Comparison of ENCODE assay signal across 1 cellular context in the genomic region with DNA sequence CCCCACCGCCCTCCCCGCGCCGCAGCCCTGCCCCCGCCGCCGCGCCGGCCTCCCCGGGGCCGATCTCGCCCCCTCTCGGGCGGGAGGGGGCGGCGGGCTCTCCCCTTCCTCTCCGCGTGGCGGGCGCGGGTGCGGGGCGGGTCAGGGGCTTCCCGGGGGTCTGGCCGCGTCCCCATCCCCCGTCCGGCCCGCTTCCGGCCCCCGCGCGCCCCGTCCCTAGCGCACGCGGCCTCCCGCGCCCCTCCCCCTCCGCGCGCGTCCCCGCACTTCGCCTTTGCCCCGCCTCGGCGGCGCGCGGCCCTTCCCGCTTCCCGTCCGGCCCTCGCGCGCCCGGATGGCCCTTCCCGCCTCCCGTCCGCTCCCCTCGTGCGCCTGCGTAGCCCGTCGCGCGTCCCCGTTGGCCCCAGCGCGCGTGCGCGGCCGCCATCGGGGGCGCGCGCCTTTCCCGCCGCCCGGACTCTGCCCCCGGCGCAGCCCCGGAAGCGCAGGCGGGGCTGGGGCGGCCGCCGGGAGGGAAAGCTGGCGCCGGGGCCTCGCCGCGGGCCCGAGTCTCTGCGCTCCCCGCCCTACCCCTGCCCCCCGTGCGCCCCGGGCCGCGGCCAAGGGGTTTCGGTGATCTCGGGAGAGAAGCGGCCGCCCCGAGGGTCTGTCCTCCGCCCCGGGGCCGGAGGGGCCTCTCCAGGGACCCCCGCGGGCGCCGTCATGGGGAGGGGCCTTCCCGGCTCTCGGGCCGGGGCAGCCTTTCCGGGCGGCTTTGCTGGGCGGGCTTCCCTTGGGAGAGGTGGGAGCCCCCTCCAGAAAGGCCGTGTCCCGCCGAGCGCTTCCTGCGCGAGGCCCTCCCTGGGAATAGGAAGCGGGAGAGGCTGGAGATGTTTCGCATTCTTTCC.
TF ChIP-seq lines count a peak whose summit lies in the region.

No MANE protein-coding gene starts in this region.

TF ChIP-seq in HepG2, 621 proteins besides CTCF, POLR2A, EP300 and RAD21 (continued from another document and continues in another):
- TF ChIP-seq, protein P1, sequence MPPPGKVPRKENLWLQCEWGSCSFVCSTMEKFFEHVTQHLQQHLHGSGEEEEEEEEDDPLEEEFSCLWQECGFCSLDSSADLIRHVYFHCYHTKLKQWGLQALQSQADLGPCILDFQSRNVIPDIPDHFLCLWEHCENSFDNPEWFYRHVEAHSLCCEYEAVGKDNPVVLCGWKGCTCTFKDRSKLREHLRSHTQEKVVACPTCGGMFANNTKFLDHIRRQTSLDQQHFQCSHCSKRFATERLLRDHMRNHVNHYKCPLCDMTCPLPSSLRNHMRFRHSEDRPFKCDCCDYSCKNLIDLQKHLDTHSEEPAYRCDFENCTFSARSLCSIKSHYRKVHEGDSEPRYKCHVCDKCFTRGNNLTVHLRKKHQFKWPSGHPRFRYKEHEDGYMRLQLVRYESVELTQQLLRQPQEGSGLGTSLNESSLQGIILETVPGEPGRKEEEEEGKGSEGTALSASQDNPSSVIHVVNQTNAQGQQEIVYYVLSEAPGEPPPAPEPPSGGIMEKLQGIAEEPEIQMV (CRISPR knock-in tag; IDR thresholded peaks at IDR 0.05; ENCODE audit: low read depth): no peak
- TF ChIP-seq ATF7-NPFF (CRISPR knock-in tag; IDR thresholded peaks at IDR 0.05; ENCODE audit: low read depth) (peak; percentile 28; the same call in 1 of the 2 replicates), FOSL1 (CRISPR knock-in tag; IDR thresholded peaks at IDR 0.05; ENCODE audit: borderline replicate concordance) (no peak), SAP130 (CRISPR knock-in tag; IDR thresholded peaks at IDR 0.05; ENCODE audit: low read depth) (peak; percentile 46; the same call in 1 of the 2 replicates), MTA1 (CRISPR knock-in tag; IDR thresholded peaks at IDR 0.05; ENCODE audit: borderline replicate concordance) (no peak), SP140L (CRISPR knock-in tag; IDR thresholded peaks at IDR 0.05; ENCODE audit: borderline replicate concordance) (no peak), FOSL2 (CRISPR knock-in tag; IDR thresholded peaks at IDR 0.05) (no peak), MLLT10 (CRISPR knock-in tag; IDR thresholded peaks at IDR 0.05) (no peak), CBFB (CRISPR knock-in tag; IDR thresholded peaks at IDR 0.05) (no peak), ZNF7 (CRISPR knock-in tag; IDR thresholded peaks at IDR 0.05) (no peak), KMT2A (CRISPR knock-in tag; IDR thresholded peaks at IDR 0.05) (no peak), ZNF749 (CRISPR knock-in tag; IDR thresholded peaks at IDR 0.05; ENCODE audit: borderline replicate concordance) (no peak), IRX3 (CRISPR knock-in tag; IDR thresholded peaks at IDR 0.05; ENCODE audit: borderline replicate concordance, low read depth) (0 out of 2 replicates have a peak, but pooled peaks have one; percentile 38), ERF (CRISPR knock-in tag; IDR thresholded peaks at IDR 0.05) (no peak), ZNF543 (CRISPR knock-in tag; IDR thresholded peaks at IDR 0.05) (no peak), CCDC6 (CRISPR knock-in tag; IDR thresholded peaks at IDR 0.05) (peak; percentile 76), ZNF260 (CRISPR knock-in tag; IDR thresholded peaks at IDR 0.05; ENCODE audit: borderline replicate concordance, low read depth) (no peak), HOXA7 (CRISPR knock-in tag; IDR thresholded peaks at IDR 0.05) (no peak), ZNF33B (CRISPR knock-in tag; IDR thresholded peaks at IDR 0.05) (no peak), KDM5A (IDR thresholded peaks at IDR 0.05; ENCODE audit: borderline replicate concordance, low read length) (peak; percentile 43; the same call in 1 of the 2 replicates), IKZF4 (CRISPR knock-in tag; IDR thresholded peaks at IDR 0.05; ENCODE audit: borderline replicate concordance, low read depth, not compliant biosample characterization) (no peak), ZNF777 (CRISPR knock-in tag; IDR thresholded peaks at IDR 0.05) (0 out of 2 replicates have a peak, but pooled peaks have one; percentile 9), KAT8 (CRISPR knock-in tag; IDR thresholded peaks at IDR 0.05) (no peak), NFE2 (CRISPR knock-in tag; IDR thresholded peaks at IDR 0.05) (no peak), ZNF143 (CRISPR knock-in tag; IDR thresholded peaks at IDR 0.05) (no peak), NFYC (CRISPR knock-in tag; IDR thresholded peaks at IDR 0.05) (no peak), ZNF546 (CRISPR knock-in tag; conservative IDR thresholded peaks at IDR 0.05) (no peak), SSRP1 (CRISPR knock-in tag; IDR thresholded peaks at IDR 0.05) (no peak), HCFC1 (IDR thresholded peaks at IDR 0.05; ENCODE audit: low read depth, low read length) (peak; percentile 33), GABPA (IDR thresholded peaks at IDR 0.05; ENCODE audit: low read depth, low read length) (peak; percentile 60), GABPA (CRISPR knock-in tag; IDR thresholded peaks at IDR 0.05; ENCODE audit: low read depth) (no peak), U2AF1 (optimal IDR thresholded peaks at IDR 0.05; ENCODE audit: low read depth, low read length) (peak; percentile 67), ZSCAN31 (CRISPR knock-in tag; IDR thresholded peaks at IDR 0.05; ENCODE audit: low read depth) (no peak; the same call in 1 of the 2 replicates), EEA1 (CRISPR knock-in tag; IDR thresholded peaks at IDR 0.05; ENCODE audit: borderline replicate concordance) (no peak), ZNF83 (CRISPR knock-in tag; IDR thresholded peaks at IDR 0.05; ENCODE audit: borderline replicate concordance) (no peak), ZSCAN20 (CRISPR knock-in tag; IDR thresholded peaks at IDR 0.05; ENCODE audit: borderline replicate concordance) (0 out of 2 replicates have a peak, but pooled peaks have one; percentile 55), GLI4 (CRISPR knock-in tag; IDR thresholded peaks at IDR 0.05; ENCODE audit: borderline replicate concordance) (no peak), SNRNP70 (IDR thresholded peaks at IDR 0.05; ENCODE audit: low read depth, low read length) (no peak)
- TF ChIP-seq, protein P2, sequence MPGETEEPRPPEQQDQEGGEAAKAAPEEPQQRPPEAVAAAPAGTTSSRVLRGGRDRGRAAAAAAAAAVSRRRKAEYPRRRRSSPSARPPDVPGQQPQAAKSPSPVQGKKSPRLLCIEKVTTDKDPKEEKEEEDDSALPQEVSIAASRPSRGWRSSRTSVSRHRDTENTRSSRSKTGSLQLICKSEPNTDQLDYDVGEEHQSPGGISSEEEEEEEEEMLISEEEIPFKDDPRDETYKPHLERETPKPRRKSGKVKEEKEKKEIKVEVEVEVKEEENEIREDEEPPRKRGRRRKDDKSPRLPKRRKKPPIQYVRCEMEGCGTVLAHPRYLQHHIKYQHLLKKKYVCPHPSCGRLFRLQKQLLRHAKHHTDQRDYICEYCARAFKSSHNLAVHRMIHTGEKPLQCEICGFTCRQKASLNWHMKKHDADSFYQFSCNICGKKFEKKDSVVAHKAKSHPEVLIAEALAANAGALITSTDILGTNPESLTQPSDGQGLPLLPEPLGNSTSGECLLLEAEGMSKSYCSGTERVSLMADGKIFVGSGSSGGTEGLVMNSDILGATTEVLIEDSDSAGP (CRISPR knock-in tag; IDR thresholded peaks at IDR 0.05; ENCODE audit: borderline replicate concordance): no peak
- TF ChIP-seq, protein P3, sequence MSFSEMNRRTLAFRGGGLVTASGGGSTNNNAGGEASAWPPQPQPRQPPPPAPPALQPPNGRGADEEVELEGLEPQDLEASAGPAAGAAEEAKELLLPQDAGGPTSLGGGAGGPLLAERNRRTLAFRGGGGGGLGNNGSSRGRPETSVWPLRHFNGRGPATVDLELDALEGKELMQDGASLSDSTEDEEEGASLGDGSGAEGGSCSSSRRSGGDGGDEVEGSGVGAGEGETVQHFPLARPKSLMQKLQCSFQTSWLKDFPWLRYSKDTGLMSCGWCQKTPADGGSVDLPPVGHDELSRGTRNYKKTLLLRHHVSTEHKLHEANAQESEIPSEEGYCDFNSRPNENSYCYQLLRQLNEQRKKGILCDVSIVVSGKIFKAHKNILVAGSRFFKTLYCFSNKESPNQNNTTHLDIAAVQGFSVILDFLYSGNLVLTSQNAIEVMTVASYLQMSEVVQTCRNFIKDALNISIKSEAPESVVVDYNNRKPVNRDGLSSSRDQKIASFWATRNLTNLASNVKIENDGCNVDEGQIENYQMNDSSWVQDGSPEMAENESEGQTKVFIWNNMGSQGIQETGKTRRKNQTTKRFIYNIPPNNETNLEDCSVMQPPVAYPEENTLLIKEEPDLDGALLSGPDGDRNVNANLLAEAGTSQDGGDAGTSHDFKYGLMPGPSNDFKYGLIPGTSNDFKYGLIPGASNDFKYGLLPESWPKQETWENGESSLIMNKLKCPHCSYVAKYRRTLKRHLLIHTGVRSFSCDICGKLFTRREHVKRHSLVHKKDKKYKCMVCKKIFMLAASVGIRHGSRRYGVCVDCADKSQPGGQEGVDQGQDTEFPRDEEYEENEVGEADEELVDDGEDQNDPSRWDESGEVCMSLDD (CRISPR knock-in tag; IDR thresholded peaks at IDR 0.05; ENCODE audit: borderline replicate concordance): no peak
- TF ChIP-seq, protein P4, sequence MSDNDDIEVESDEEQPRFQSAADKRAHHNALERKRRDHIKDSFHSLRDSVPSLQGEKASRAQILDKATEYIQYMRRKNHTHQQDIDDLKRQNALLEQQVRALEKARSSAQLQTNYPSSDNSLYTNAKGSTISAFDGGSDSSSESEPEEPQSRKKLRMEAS (IDR thresholded peaks at IDR 0.05): peak; percentile 83
- TF ChIP-seq, protein P5, sequence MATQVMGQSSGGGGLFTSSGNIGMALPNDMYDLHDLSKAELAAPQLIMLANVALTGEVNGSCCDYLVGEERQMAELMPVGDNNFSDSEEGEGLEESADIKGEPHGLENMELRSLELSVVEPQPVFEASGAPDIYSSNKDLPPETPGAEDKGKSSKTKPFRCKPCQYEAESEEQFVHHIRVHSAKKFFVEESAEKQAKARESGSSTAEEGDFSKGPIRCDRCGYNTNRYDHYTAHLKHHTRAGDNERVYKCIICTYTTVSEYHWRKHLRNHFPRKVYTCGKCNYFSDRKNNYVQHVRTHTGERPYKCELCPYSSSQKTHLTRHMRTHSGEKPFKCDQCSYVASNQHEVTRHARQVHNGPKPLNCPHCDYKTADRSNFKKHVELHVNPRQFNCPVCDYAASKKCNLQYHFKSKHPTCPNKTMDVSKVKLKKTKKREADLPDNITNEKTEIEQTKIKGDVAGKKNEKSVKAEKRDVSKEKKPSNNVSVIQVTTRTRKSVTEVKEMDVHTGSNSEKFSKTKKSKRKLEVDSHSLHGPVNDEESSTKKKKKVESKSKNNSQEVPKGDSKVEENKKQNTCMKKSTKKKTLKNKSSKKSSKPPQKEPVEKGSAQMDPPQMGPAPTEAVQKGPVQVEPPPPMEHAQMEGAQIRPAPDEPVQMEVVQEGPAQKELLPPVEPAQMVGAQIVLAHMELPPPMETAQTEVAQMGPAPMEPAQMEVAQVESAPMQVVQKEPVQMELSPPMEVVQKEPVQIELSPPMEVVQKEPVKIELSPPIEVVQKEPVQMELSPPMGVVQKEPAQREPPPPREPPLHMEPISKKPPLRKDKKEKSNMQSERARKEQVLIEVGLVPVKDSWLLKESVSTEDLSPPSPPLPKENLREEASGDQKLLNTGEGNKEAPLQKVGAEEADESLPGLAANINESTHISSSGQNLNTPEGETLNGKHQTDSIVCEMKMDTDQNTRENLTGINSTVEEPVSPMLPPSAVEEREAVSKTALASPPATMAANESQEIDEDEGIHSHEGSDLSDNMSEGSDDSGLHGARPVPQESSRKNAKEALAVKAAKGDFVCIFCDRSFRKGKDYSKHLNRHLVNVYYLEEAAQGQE (IDR thresholded peaks at IDR 0.05; ENCODE audit: borderline replicate concordance in 1 of 2, low read depth in 1 of 2, low read length in 2 of 2): peak in 1 of 2 experiments; percentile 9; a peak in 2 of 4 replicates
- TF ChIP-seq, protein P6, sequence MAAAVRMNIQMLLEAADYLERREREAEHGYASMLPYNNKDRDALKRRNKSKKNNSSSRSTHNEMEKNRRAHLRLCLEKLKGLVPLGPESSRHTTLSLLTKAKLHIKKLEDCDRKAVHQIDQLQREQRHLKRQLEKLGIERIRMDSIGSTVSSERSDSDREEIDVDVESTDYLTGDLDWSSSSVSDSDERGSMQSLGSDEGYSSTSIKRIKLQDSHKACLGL (CRISPR knock-in tag; IDR thresholded peaks at IDR 0.05): peak; percentile 31; the same call in 1 of the 2 replicates
- TF ChIP-seq, protein P7, sequence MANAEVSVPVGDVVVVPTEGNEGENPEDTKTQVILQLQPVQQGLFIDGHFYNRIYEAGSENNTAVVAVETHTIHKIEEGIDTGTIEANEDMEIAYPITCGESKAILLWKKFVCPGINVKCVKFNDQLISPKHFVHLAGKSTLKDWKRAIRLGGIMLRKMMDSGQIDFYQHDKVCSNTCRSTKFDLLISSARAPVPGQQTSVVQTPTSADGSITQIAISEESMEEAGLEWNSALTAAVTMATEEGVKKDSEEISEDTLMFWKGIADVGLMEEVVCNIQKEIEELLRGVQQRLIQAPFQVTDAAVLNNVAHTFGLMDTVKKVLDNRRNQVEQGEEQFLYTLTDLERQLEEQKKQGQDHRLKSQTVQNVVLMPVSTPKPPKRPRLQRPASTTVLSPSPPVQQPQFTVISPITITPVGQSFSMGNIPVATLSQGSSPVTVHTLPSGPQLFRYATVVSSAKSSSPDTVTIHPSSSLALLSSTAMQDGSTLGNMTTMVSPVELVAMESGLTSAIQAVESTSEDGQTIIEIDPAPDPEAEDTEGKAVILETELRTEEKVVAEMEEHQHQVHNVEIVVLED (CRISPR knock-in tag; IDR thresholded peaks at IDR 0.05; ENCODE audit: borderline replicate concordance): no peak
- TF ChIP-seq, protein P8, sequence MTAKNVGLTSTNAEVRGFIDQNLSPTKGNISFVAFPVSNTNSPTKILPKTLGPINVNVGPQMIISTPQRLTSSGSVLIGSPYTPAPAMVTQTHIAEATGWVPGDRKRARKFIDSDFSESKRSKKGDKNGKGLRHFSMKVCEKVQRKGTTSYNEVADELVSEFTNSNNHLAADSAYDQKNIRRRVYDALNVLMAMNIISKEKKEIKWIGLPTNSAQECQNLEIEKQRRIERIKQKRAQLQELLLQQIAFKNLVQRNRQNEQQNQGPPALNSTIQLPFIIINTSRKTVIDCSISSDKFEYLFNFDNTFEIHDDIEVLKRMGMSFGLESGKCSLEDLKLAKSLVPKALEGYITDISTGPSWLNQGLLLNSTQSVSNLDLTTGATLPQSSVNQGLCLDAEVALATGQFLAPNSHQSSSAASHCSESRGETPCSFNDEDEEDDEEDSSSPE (CRISPR knock-in tag; IDR thresholded peaks at IDR 0.05): peak; percentile 70
